Comparison of ENCODE assay signal across 19 cellular contexts in the genomic region with DNA sequence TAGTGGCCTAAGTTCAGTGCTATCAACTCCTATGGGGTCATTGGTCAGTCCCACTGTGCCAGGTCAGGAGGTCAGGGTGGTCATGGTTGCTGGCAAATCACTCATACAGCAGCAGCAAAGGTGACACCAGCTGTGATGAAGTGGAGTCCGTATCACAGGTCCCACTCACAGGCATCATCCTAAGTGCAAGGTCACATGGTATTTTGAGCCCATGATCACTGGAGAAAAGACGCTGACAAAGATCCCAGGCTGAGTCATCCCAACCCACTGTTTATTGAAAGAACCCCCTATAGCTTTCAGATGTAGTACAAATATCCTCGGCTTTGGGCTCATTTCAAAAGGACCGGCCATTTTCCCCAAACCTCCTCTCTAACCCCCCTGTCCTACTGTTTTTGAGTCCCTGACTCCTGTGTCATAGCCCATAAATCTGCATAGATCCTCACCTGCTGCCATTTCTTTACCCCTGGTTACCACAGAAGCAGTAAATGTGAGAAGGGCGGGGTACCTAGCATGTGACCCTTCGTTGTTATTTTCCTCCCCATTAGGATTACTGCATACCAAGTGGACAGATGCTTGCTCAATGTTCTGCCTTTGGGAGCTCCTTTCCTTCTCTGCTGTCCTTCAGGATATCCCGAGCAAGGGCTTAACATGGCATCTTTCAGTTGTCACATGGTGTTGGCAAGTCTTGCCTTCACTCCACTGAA.
DNase-seq lines count a peak whose midpoint lies in the region; ATAC-seq and TF ChIP-seq lines count a peak whose summit lies in the region.
"Had no signal": no experiment of that assay in that cellular context is flagged by ENCODE, and none has a peak within 500 bp of the region (broad histone marks: within the 10 kb centered on the region; RNA-seq: fewer than 3 reads in every experiment).

No MANE protein-coding gene starts in this region.

- H3K4me3 ChIP-seq in AG04450 (ENCODE audit: low read depth, low read length): no peak overlapping the region
- no peak overlapping the region for H3K4me3 ChIP-seq in choroid plexus epithelial cell (ENCODE audit: low read depth, low read length)
- no peak overlapping the region for H3K4me3 ChIP-seq in osteoblast (ENCODE audit: insufficient read depth, low read length)
- H3K4me3 ChIP-seq: GM23338, K562, upper lobe of right lung had no signal

- H4K20me1 ChIP-seq in osteoblast (ENCODE audit: insufficient read depth, low read length): no peaks in the 10 kb centered on the region

- POLR2A ChIA-PET in AG04450 (lab: Yijun Ruan, JAX): interaction anchor here (0.8 to 1.4 kb wide), 6 partner anchors 8 to 110 kb away, joined by 3 to 9 read pairs (median 4); no protein-coding TSS in a partner anchor
- POLR2A ChIA-PET in activated CD4-positive, alpha-beta T cell treated with anti-CD3 and anti-CD28 coated beads for 36 hours (lab: Charles Lee): no interaction called here

- H3K4me1 Mint-ChIP-seq in activated CD4-positive, alpha-beta T cell treated with anti-CD3 and anti-CD28 coated beads for 36 hours: no peaks in the 10 kb centered on the region
- H3K4me1 Mint-ChIP-seq: CD4-positive, alpha-beta memory T cell; GM23338; stimulated activated naive B cell treated with anti-CD40 and anti-IgM and Interleukin-4, amounts not matched to agents 10 μg/mL and 1 μg/mL and 100 μg/mL, for 72 hours had no signal

- intact Hi-C loops in activated CD4-positive, alpha-beta T cell treated with anti-CD3 and anti-CD28 coated beads for 36 hours (cut with DNase I, micrococcal nuclease): no loop called here

- DNase-seq in AG04450 (ENCODE audit: low read depth, low spot score): no peak
- DNase-seq in M059J (ENCODE audit: low read depth): peak; percentile 84
- peak; percentile 93 for DNase-seq in choroid plexus epithelial cell (ENCODE audit: low read depth)
- no peak for DNase-seq in osteoblast (ENCODE audit: insufficient read length, low spot score, missing footprints)
- no peak for DNase-seq in globus pallidus (ENCODE audit: low spot score)
- DNase-seq in activated CD4-positive, alpha-beta T cell treated with anti-CD3 and anti-CD28 coated beads for 36 hours: no peak
- DNase-seq in GOT3 (lab: John Stamatoyannopoulos, UW): no peak
- DNase-seq in HUDEP-2 (lab: John Stamatoyannopoulos, UW; ENCODE audit: unreplicated experiment in 76 of 76): no peak
- DNase-seq: CD4-positive, alpha-beta memory T cell; effector memory CD8-positive, alpha-beta T cell; hippocampal formation; NCI-H2029 treated with DMSO at 0.1 percent for 48 hours; NCI-H510A; stimulated activated naive B cell treated with anti-CD40 and anti-IgM and Interleukin-4, amounts not matched to agents 10 μg/mL and 1 μg/mL and 100 μg/mL, for 72 hours; upper lobe of right lung had no signal

- CTCF ChIA-PET in AG04450 (lab: Charles Lee): interaction anchor here (1.3 kb wide), 1 partner anchor 15 kb away, joined by 5 read pairs; no protein-coding TSS in a partner anchor
- CTCF ChIA-PET in activated CD4-positive, alpha-beta T cell treated with anti-CD3 and anti-CD28 coated beads for 36 hours (lab: Charles Lee): no interaction called here

- H3K36me3 Mint-ChIP-seq in activated CD4-positive, alpha-beta T cell treated with anti-CD3 and anti-CD28 coated beads for 36 hours (ENCODE audit: low read depth): no peaks in the 10 kb centered on the region
- H3K36me3 Mint-ChIP-seq: CD4-positive, alpha-beta memory T cell; stimulated activated naive B cell treated with anti-CD40 and anti-IgM and Interleukin-4, amounts not matched to agents 10 μg/mL and 1 μg/mL and 100 μg/mL, for 72 hours had no signal

- peaks cover 7% of the 10 kb centered on the region for H3K27me3 Mint-ChIP-seq in activated CD4-positive, alpha-beta T cell treated with anti-CD3 and anti-CD28 coated beads for 36 hours

- H3K9me3 ChIP-seq in AG04450 (ENCODE audit: control insufficient read depth, insufficient read depth, low read length): peaks cover 16% of the 10 kb centered on the region
- no peaks in the 10 kb centered on the region for H3K9me3 ChIP-seq in osteoblast (ENCODE audit: low read depth, low read length)
- H3K9me3 ChIP-seq: upper lobe of right lung had no signal

- no peak overlapping the region for H3K4me3 Mint-ChIP-seq in activated CD4-positive, alpha-beta T cell treated with anti-CD3 and anti-CD28 coated beads for 36 hours
- H3K4me3 Mint-ChIP-seq: CD4-positive, alpha-beta memory T cell; effector memory CD8-positive, alpha-beta T cell; GM23338; stimulated activated naive B cell treated with anti-CD40 and anti-IgM and Interleukin-4, amounts not matched to agents 10 μg/mL and 1 μg/mL and 100 μg/mL, for 72 hours had no signal

- ATAC-seq in activated CD4-positive, alpha-beta T cell treated with anti-CD3 and anti-CD28 coated beads for 36 hours: no peak
- ATAC-seq: effector memory CD8-positive, alpha-beta T cell; GM23338; K562; Right ventricle myocardium inferior; stimulated activated naive B cell treated with anti-CD40 and anti-IgM and Interleukin-4, amounts not matched to agents 10 μg/mL and 1 μg/mL and 100 μg/mL, for 72 hours; upper lobe of right lung had no signal

- H3K36me3 ChIP-seq in osteoblast (ENCODE audit: insufficient read depth, low read length): no peaks in the 10 kb centered on the region
- H3K36me3 ChIP-seq: upper lobe of right lung had no signal

- H3K27ac ChIP-seq in AG04450 (ENCODE audit: low read depth, low read length) (peak overlapping the region; percentile 68), osteoblast (ENCODE audit: low read depth, low read length) (peak overlapping the region; percentile 86)
- H3K27ac ChIP-seq: HL-60, upper lobe of right lung had no signal

- H3K27ac Mint-ChIP-seq in activated CD4-positive, alpha-beta T cell treated with anti-CD3 and anti-CD28 coated beads for 36 hours: no peak overlapping the region
- H3K27ac Mint-ChIP-seq: effector memory CD8-positive, alpha-beta T cell; GM23338; stimulated activated naive B cell treated with anti-CD40 and anti-IgM and Interleukin-4, amounts not matched to agents 10 μg/mL and 1 μg/mL and 100 μg/mL, for 72 hours had no signal

- peaks cover 10% of the 10 kb centered on the region for H3K9me3 Mint-ChIP-seq in activated CD4-positive, alpha-beta T cell treated with anti-CD3 and anti-CD28 coated beads for 36 hours (ENCODE audit: low read depth)

- H2AFZ ChIP-seq in osteoblast (ENCODE audit: low read length): no peak overlapping the region
- H2AFZ ChIP-seq: GM23338 had no signal

- TF ChIP-seq CTCF in AG04450 (IDR thresholded peaks at IDR 0.05; ENCODE audit: low read depth, low read length) (no peak), choroid plexus epithelial cell (conservative IDR thresholded peaks at IDR 0.05; ENCODE audit: low read depth, low read length) (no peak), osteoblast (IDR thresholded peaks at IDR 0.05; ENCODE audit: extremely low read depth, low read depth, low read length) (no peak)

- no peaks in the 10 kb centered on the region for H3K79me2 ChIP-seq in osteoblast (ENCODE audit: insufficient read depth, low read length)

- H3K4me2 ChIP-seq in osteoblast (ENCODE audit: insufficient read depth, low read length): peak overlapping the region; percentile 31
- H3K4me2 ChIP-seq: GM23338 had no signal

- H3K4me1 ChIP-seq in osteoblast (ENCODE audit: insufficient read depth, low read length): peaks cover 46% of the 10 kb centered on the region
- H3K4me1 ChIP-seq: upper lobe of right lung had no signal

- H3K27me3 ChIP-seq in AG04450 (ENCODE audit: control insufficient read depth, insufficient read depth, low read length) (no peaks in the 10 kb centered on the region), osteoblast (ENCODE audit: insufficient read depth, low read length) (no peaks in the 10 kb centered on the region)
- H3K27me3 ChIP-seq: upper lobe of right lung had no signal

Comparison
In these comparisons a context has a peak if more than half of its experiments do, and no peak if none do; other contexts are left out.
1. DNase-seq: peak in M059J (single experiment) and choroid plexus epithelial cell (single experiment); none in AG04450 (single experiment), osteoblast (single experiment), globus pallidus (single experiment), activated CD4-positive, alpha-beta T cell treated with anti-CD3 and anti-CD28 coated beads for 36 hours (single experiment), GOT3 (single experiment) and HUDEP-2 (0 of 76).